In the genomic region with DNA sequence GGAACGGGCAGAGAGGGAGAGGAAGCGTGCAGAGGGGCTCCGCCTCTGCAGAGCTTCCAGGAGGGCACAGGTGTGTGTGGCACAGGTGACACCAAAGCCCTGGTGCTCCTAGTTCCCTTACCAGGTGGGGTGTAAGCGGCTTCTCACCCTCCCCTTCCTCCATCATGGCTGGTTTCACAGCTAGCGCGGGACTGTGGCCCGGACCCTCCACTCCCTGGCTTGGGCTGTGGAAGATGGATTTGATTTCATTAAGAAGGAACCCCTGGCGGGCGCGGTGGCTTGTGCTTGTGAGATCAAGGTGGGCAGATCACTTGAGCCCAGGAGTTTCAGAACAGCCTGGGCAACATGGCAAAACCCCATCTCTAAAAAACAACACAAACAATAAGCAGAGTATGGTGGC, we compare ENCODE assay signal across 21 cellular contexts.
DNase-seq lines count a peak whose midpoint lies in the region; ATAC-seq, FAIRE-seq and TF ChIP-seq lines count a peak whose summit lies in the region.
"Had no signal": no experiment of that assay in that cellular context is flagged by ENCODE, and none has a peak within 500 bp of the region (broad histone marks: within the 10 kb centered on the region; RNA-seq: fewer than 3 reads in every experiment).

No MANE protein-coding gene starts in this region.

- H3K4me3 ChIP-seq in gastroesophageal sphincter = peak overlapping the region in 1 of 2 donors; percentile 41
- no peak overlapping the region for H3K4me3 ChIP-seq in skeletal muscle satellite cell (ENCODE audit: low read length)
- H3K4me3 ChIP-seq: hepatocyte, mucosa of descending colon had no signal

- TF ChIP-seq POLR2A in gastroesophageal sphincter (IDR thresholded peaks at IDR 0.05) (no peak), GM18505 (IDR thresholded peaks at IDR 0.05; ENCODE audit: borderline replicate concordance, extremely low read depth, insufficient read depth, insufficient read length) (no peak)

- H3K4me1 ChIP-seq in gastroesophageal sphincter = peaks cover 0 to 93% (median 20%) of the 10 kb centered on the region in 3 donors
- peaks cover 54% of the 10 kb centered on the region for H3K4me1 ChIP-seq in skeletal muscle satellite cell (ENCODE audit: control insufficient read depth, insufficient read depth, low read length)

- H3K9me3 ChIP-seq in gastroesophageal sphincter = no peaks in the 10 kb centered on the region
- H3K9me3 ChIP-seq in skeletal muscle satellite cell (replicated peaks; ENCODE audit: low read length) = no peaks in the 10 kb centered on the region
- H3K9me3 ChIP-seq: mucosa of descending colon, prostate gland had no signal

- POLR2A ChIA-PET in RWPE1 (lab: Yijun Ruan, JAX; ENCODE audit: low non-redundant PET) = interaction anchor here (0.6 kb wide), 2 partner anchors 11 to 24 kb away, joined by 3 to 4 read pairs; no protein-coding TSS in a partner anchor

- no peak for ATAC-seq in gastroesophageal sphincter
- no peak for ATAC-seq in GM21447 (IDR thresholded peaks at IDR 0.05; ENCODE audit: unreplicated experiment)
- ATAC-seq in GM18505 (IDR thresholded peaks at IDR 0.05; ENCODE audit: unreplicated experiment) = no peak
- ATAC-seq: T-helper 17 cell had no signal

- 100% methylated on average over 1 of the region's 10 CpGs; no CpG with 5 or more reads in 1 of the 2 donors for WGBS in gastroesophageal sphincter (ENCODE audit: low coverage in 1 of 2), 2 donors

- no peak overlapping the region for H3K9ac ChIP-seq in skeletal muscle satellite cell (ENCODE audit: low read depth, low read length)

- no peak for TF ChIP-seq CTCF in RWPE1 (conservative IDR thresholded peaks at IDR 0.05; ENCODE audit: low read depth)
- TF ChIP-seq CTCF in gastroesophageal sphincter (IDR thresholded peaks at IDR 0.05) = no peak

- DNase-seq in RWPE1 (ENCODE audit: low spot score) (no peak), RCC 7860 (ENCODE audit: low spot score) (no peak), NCI-H1092 (lab: John Stamatoyannopoulos, UW) (no peak)
- DNase-seq: activated effector memory CD4-positive, alpha-beta T cell treated with Interleukin-2 at 50 U/mL for 16 hours; activated T-cell treated with anti-CD3 and anti-CD28 coated beads for 4 hours; CD8-positive, alpha-beta memory T cell; DMS153; effector CD4-positive, alpha-beta T cell; Karpas-422; left ventricle myocardium superior; NCI-H187; NCI-H526; T-helper 17 cell had no signal

- peak overlapping the region; percentile 76 for H3K4me2 ChIP-seq in skeletal muscle satellite cell (ENCODE audit: low read length)
- H3K4me2 ChIP-seq: hepatocyte had no signal

- no peak for TF ChIP-seq EP300 in gastroesophageal sphincter (IDR thresholded peaks at IDR 0.05)

- CTCF ChIA-PET in RWPE1 (lab: Yijun Ruan, JAX) = interaction anchor here (0.6 to 1.3 kb wide), 2 partner anchors 40 to 239 kb away, joined by 3 to 7 read pairs; no protein-coding TSS in a partner anchor

- H3K27ac ChIP-seq in RWPE1 (peak overlapping the region; percentile 95), gastroesophageal sphincter (peak overlapping the region in 3 of 4 donors; percentile 72 to 76 (median 73))

- FAIRE-seq in RCC 7860 (lab: Jason Lieb, UNC) = no peak
- FAIRE-seq: frontal cortex had no signal

- H3K27me3 ChIP-seq in gastroesophageal sphincter (no peaks in the 10 kb centered on the region), skeletal muscle satellite cell (ENCODE audit: control insufficient read depth, insufficient read depth, low read length) (no peaks in the 10 kb centered on the region)
- H3K27me3 ChIP-seq: hepatocyte had no signal

- no peaks in the 10 kb centered on the region for H3K36me3 ChIP-seq in gastroesophageal sphincter
- no peaks in the 10 kb centered on the region for H3K36me3 ChIP-seq in skeletal muscle satellite cell (ENCODE audit: insufficient read depth, low read length)
- H3K36me3 ChIP-seq: prostate gland had no signal
